In the genomic region with DNA sequence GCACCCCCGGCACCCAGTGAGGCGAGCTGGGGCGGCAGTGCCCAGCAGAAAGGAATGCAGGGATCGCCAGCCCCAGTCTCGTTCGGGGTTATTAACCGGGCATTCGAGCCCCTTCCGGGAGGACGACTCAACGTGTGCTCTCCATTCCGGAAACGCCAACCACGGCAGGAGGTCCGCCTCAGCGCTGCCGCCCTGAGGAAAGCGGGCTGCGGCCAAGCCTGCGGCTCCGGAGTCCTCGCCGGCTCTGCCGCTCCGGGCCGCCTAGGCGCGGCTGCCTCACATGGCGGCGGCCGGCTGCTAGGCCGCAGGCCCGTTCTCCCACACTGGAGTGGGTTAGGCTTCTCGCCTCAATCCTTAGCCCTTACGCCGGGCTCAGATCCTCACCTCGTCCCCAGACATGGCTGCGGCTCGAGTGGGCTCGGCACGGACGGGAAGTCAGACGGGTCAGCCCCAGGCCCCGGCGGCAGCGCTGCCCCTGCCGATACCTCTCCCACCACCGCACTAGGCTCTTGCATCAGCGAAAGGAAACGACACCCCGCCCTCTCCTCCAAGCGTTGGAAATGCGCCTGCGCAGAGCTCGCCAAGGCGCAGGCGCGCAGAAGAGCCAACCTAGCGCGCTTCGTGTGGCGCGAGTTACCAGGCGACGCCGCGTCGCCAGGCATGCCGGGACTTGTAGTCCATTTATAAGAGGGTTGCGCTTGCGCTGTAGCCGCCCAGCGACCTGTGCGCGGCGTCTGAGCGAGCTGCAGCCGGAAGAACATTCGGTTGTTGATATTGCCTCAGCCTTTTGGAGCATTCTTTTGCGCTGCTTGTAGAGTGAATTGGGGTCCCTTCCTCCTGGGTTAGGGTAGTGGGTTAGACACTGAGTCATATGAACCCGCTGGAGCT, we compare ENCODE assay signal across 1 cellular context.
A peak's percentile ranks its signal among the peaks of the same experiment; 100 is the strongest.
TF ChIP-seq lines count a peak whose summit lies in the region.

A gene with protein sequence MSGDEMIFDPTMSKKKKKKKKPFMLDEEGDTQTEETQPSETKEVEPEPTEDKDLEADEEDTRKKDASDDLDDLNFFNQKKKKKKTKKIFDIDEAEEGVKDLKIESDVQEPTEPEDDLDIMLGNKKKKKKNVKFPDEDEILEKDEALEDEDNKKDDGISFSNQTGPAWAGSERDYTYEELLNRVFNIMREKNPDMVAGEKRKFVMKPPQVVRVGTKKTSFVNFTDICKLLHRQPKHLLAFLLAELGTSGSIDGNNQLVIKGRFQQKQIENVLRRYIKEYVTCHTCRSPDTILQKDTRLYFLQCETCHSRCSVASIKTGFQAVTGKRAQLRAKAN (minus strand): TSS at position 532 of the 888 bp plus-strand sequence. CDS start 133 bp downstream, at position 399.

TF ChIP-seq in K562, 482 proteins besides CTCF, POLR2A, EP300 and RAD21 (continued from another document and continues in another):
- TF ChIP-seq, protein P1, sequence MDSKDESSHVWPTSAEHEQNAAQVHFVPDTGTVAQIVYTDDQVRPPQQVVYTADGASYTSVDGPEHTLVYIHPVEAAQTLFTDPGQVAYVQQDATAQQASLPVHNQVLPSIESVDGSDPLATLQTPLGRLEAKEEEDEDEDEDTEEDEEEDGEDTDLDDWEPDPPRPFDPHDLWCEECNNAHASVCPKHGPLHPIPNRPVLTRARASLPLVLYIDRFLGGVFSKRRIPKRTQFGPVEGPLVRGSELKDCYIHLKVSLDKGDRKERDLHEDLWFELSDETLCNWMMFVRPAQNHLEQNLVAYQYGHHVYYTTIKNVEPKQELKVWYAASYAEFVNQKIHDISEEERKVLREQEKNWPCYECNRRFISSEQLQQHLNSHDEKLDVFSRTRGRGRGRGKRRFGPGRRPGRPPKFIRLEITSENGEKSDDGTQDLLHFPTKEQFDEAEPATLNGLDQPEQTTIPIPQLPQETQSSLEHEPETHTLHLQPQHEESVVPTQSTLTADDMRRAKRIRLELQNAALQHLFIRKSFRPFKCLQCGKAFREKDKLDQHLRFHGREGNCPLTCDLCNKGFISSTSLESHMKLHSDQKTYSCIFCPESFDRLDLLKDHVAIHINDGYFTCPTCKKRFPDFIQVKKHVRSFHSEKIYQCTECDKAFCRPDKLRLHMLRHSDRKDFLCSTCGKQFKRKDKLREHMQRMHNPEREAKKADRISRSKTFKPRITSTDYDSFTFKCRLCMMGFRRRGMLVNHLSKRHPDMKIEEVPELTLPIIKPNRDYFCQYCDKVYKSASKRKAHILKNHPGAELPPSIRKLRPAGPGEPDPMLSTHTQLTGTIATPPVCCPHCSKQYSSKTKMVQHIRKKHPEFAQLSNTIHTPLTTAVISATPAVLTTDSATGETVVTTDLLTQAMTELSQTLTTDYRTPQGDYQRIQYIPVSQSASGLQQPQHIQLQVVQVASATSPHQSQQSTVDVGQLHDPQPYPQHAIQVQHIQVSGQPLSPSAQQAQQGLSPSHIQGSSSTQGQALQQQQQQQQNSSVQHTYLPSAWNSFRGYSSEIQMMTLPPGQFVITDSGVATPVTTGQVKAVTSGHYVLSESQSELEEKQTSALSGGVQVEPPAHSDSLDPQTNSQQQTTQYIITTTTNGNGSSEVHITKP (IDR thresholded peaks at IDR 0.05; ENCODE audit: partially characterized antibody): no peak
- TF ChIP-seq, protein P2, sequence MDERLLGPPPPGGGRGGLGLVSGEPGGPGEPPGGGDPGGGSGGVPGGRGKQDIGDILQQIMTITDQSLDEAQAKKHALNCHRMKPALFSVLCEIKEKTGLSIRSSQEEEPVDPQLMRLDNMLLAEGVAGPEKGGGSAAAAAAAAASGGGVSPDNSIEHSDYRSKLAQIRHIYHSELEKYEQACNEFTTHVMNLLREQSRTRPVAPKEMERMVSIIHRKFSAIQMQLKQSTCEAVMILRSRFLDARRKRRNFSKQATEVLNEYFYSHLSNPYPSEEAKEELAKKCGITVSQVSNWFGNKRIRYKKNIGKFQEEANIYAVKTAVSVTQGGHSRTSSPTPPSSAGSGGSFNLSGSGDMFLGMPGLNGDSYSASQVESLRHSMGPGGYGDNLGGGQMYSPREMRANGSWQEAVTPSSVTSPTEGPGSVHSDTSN (CRISPR knock-in tag; IDR thresholded peaks at IDR 0.05; ENCODE audit: low read depth): no peak
- TF ChIP-seq, protein P2 (tag; conservative IDR thresholded peaks at IDR 0.05; ENCODE audit: low read depth): no peak
- no peak for TF ChIP-seq RBM39 (optimal IDR thresholded peaks at IDR 0.05; ENCODE audit: low read depth, low read length)
- TF ChIP-seq ZNF764 (CRISPR knock-in tag; IDR thresholded peaks at IDR 0.05; ENCODE audit: low read depth): 0 out of 2 replicates have a peak, but pooled peaks have one; percentile 62
- no peak; a peak in 1 of 4 replicates for TF ChIP-seq RCOR1 (IDR thresholded peaks at IDR 0.05; ENCODE audit: borderline replicate concordance in 1 of 2, low read depth in 2 of 2, low read length in 2 of 2)
- no peak for TF ChIP-seq HMG20A (CRISPR knock-in tag; conservative IDR thresholded peaks at IDR 0.05)
- TF ChIP-seq ZNF408 (CRISPR knock-in tag; IDR thresholded peaks at IDR 0.05; ENCODE audit: low read depth): no peak
- peak; percentile 58; the same call in 1 of the 2 replicates for TF ChIP-seq TARDBP (IDR thresholded peaks at IDR 0.05)
- TF ChIP-seq, protein P3, sequence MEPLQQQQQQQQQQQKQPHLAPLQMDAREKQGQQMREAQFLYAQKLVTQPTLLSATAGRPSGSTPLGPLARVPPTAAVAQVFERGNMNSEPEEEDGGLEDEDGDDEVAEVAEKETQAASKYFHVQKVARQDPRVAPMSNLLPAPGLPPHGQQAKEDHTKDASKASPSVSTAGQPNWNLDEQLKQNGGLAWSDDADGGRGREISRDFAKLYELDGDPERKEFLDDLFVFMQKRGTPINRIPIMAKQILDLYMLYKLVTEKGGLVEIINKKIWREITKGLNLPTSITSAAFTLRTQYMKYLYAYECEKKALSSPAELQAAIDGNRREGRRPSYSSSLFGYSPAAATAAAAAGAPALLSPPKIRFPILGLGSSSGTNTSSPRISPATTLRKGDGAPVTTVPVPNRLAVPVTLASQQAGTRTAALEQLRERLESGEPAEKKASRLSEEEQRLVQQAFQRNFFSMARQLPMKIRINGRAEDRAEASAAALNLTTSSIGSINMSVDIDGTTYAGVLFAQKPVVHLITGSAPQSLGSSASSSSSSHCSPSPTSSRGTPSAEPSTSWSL (CRISPR knock-in tag; IDR thresholded peaks at IDR 0.05; ENCODE audit: borderline replicate concordance): no peak
- TF ChIP-seq PYGO2 (tag; IDR thresholded peaks at IDR 0.05): no peak
- TF ChIP-seq U2AF2 (optimal IDR thresholded peaks at IDR 0.05; ENCODE audit: low read depth, low read length): no peak
- peak; percentile 94 for TF ChIP-seq ZSCAN32 (CRISPR knock-in tag; IDR thresholded peaks at IDR 0.05)
- peak; percentile 86 for TF ChIP-seq ZBTB7A (IDR thresholded peaks at IDR 0.05; ENCODE audit: borderline replicate concordance, control insufficient read depth, low read depth, low read length)
- TF ChIP-seq KLF1 (tag; IDR thresholded peaks at IDR 0.05): 0 out of 2 replicates have a peak, but pooled peaks have one; percentile 45
- TF ChIP-seq CBFB (CRISPR knock-in tag; IDR thresholded peaks at IDR 0.05): no peak
- TF ChIP-seq EP400 (IDR thresholded peaks at IDR 0.05): peak; percentile 100
- peak in 1 of 2 experiments; percentile 43; a peak in 1 of 4 replicates for TF ChIP-seq KDM4B (IDR thresholded peaks at IDR 0.05; ENCODE audit: borderline replicate concordance in 2 of 2, low read depth in 1 of 2)
- TF ChIP-seq MYNN (IDR thresholded peaks at IDR 0.05): no peak
- no peak for TF ChIP-seq MYNN (CRISPR knock-in tag; IDR thresholded peaks at IDR 0.05)
- no peak for TF ChIP-seq NR1H2 (CRISPR knock-in tag; IDR thresholded peaks at IDR 0.05)
- TF ChIP-seq KDM5B (IDR thresholded peaks at IDR 0.05; ENCODE audit: insufficient replicate concordance, low read depth, low read length): peak; percentile 86
- no peak for TF ChIP-seq RUNX1 (IDR thresholded peaks at IDR 0.05; ENCODE audit: low read depth)
- no peak for TF ChIP-seq SMARCC2 (IDR thresholded peaks at IDR 0.05; ENCODE audit: low read depth)
- TF ChIP-seq PHF8 (IDR thresholded peaks at IDR 0.05; ENCODE audit: borderline replicate concordance, low read length): peak; percentile 86
- TF ChIP-seq TSC22D4 (tag; IDR thresholded peaks at IDR 0.05): no peak
- no peak for TF ChIP-seq SMAD1 (IDR thresholded peaks at IDR 0.05; ENCODE audit: low read depth, low read length, partially characterized antibody)
- TF ChIP-seq ZNF212 (CRISPR knock-in tag; IDR thresholded peaks at IDR 0.05): no peak
- TF ChIP-seq, protein P4, sequence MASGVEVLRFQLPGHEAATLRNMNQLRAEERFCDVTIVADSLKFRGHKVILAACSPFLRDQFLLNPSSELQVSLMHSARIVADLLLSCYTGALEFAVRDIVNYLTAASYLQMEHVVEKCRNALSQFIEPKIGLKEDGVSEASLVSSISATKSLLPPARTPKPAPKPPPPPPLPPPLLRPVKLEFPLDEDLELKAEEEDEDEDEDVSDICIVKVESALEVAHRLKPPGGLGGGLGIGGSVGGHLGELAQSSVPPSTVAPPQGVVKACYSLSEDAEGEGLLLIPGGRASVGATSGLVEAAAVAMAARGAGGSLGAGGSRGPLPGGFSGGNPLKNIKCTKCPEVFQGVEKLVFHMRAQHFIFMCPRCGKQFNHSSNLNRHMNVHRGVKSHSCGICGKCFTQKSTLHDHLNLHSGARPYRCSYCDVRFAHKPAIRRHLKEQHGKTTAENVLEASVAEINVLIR (CRISPR knock-in tag; IDR thresholded peaks at IDR 0.05): peak; percentile 97
- no peak; the same call in 1 of the 2 replicates for TF ChIP-seq NR2C2 (CRISPR knock-in tag; IDR thresholded peaks at IDR 0.05)
- TF ChIP-seq NR2C2 (tag; IDR thresholded peaks at IDR 0.05): peak; percentile 96
- TF ChIP-seq NR2F6 (CRISPR knock-in tag; IDR thresholded peaks at IDR 0.05): no peak
- TF ChIP-seq RBBP5 (IDR thresholded peaks at IDR 0.05; ENCODE audit: borderline replicate concordance, insufficient read depth, low read length, poor library complexity, severe bottlenecking): peak; percentile 93
- no peak for TF ChIP-seq MECOM (CRISPR knock-in tag; IDR thresholded peaks at IDR 0.05)
- TF ChIP-seq U2AF1 (optimal IDR thresholded peaks at IDR 0.05; ENCODE audit: low read depth, low read length): no peak
- peak in 2 of 3 experiments; percentile 26 to 38 for TF ChIP-seq YY1 (IDR thresholded peaks at IDR 0.05; ENCODE audit: borderline replicate concordance in 1 of 3, control insufficient read depth in 1 of 3, extremely low read depth in 1 of 3, insufficient read depth in 3 of 3, insufficient read length in 1 of 3, insufficient replicate concordance in 2 of 3, low read depth in 1 of 3, low read length in 2 of 3)
- TF ChIP-seq EWSR1 (IDR thresholded peaks at IDR 0.05; ENCODE audit: borderline replicate concordance, low read depth, partially characterized antibody): no peak
- TF ChIP-seq, protein P5, sequence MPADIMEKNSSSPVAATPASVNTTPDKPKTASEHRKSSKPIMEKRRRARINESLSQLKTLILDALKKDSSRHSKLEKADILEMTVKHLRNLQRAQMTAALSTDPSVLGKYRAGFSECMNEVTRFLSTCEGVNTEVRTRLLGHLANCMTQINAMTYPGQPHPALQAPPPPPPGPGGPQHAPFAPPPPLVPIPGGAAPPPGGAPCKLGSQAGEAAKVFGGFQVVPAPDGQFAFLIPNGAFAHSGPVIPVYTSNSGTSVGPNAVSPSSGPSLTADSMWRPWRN (IDR thresholded peaks at IDR 0.05; ENCODE audit: low read depth): no peak
- no peak for TF ChIP-seq HNRNPUL1 (IDR thresholded peaks at IDR 0.05; ENCODE audit: low read length)
- TF ChIP-seq ZNF253 (CRISPR knock-in tag; conservative IDR thresholded peaks at IDR 0.05): no peak
- 0 out of 2 replicates have a peak, but pooled peaks have one; percentile 9 for TF ChIP-seq KAT7 (CRISPR knock-in tag; IDR thresholded peaks at IDR 0.05; ENCODE audit: borderline replicate concordance)
- no peak for TF ChIP-seq FOXA1 (IDR thresholded peaks at IDR 0.05; ENCODE audit: borderline replicate concordance)
- TF ChIP-seq ZKSCAN8 (CRISPR knock-in tag; IDR thresholded peaks at IDR 0.05): no peak
- no peak for TF ChIP-seq RAD51 (IDR thresholded peaks at IDR 0.05; ENCODE audit: borderline replicate concordance, low read depth)
- TF ChIP-seq SETDB1 (IDR thresholded peaks at IDR 0.05; ENCODE audit: low read length): no peak
- TF ChIP-seq ZC3H8 (IDR thresholded peaks at IDR 0.05): no peak
- peak; percentile 89 for TF ChIP-seq ZNF12 (CRISPR knock-in tag; IDR thresholded peaks at IDR 0.05)
- no peak for TF ChIP-seq PTBP1 (IDR thresholded peaks at IDR 0.05; ENCODE audit: low read depth, low read length)
- TF ChIP-seq, protein P6, sequence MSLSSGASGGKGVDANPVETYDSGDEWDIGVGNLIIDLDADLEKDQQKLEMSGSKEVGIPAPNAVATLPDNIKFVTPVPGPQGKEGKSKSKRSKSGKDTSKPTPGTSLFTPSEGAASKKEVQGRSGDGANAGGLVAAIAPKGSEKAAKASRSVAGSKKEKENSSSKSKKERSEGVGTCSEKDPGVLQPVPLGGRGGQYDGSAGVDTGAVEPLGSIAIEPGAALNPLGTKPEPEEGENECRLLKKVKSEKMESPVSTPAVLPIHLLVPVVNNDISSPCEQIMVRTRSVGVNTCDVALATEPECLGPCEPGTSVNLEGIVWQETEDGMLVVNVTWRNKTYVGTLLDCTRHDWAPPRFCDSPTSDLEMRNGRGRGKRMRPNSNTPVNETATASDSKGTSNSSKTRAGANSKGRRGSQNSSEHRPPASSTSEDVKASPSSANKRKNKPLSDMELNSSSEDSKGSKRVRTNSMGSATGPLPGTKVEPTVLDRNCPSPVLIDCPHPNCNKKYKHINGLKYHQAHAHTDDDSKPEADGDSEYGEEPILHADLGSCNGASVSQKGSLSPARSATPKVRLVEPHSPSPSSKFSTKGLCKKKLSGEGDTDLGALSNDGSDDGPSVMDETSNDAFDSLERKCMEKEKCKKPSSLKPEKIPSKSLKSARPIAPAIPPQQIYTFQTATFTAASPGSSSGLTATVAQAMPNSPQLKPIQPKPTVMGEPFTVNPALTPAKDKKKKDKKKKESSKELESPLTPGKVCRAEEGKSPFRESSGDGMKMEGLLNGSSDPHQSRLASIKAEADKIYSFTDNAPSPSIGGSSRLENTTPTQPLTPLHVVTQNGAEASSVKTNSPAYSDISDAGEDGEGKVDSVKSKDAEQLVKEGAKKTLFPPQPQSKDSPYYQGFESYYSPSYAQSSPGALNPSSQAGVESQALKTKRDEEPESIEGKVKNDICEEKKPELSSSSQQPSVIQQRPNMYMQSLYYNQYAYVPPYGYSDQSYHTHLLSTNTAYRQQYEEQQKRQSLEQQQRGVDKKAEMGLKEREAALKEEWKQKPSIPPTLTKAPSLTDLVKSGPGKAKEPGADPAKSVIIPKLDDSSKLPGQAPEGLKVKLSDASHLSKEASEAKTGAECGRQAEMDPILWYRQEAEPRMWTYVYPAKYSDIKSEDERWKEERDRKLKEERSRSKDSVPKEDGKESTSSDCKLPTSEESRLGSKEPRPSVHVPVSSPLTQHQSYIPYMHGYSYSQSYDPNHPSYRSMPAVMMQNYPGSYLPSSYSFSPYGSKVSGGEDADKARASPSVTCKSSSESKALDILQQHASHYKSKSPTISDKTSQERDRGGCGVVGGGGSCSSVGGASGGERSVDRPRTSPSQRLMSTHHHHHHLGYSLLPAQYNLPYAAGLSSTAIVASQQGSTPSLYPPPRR (CRISPR knock-in tag; IDR thresholded peaks at IDR 0.05; ENCODE audit: borderline replicate concordance): no peak
